In genomic region chr7:29797112-29797944, GRCh38 we compare ENCODE assay signal across 23 cellular contexts. TPM values are rescaled to one million over a fixed set of nuclear protein-coding genes. Genes with fewer than 3 reads are reported as not detected.
DNase-seq lines count a peak whose midpoint lies in the region; ATAC-seq and TF ChIP-seq lines count a peak whose summit lies in the region.
"Had no signal": no experiment of that assay in that cellular context is flagged by ENCODE, and none has a peak within 500 bp of the region (broad histone marks: within the 10 kb centered on the region; RNA-seq: fewer than 3 reads in every experiment).

No MANE protein-coding gene starts in this region.

- H3K9me3 ChIP-seq in HCT116 (ENCODE audit: control insufficient read depth in 1 of 2, insufficient read depth in 1 of 2, low read depth in 1 of 2, low read length in 2 of 2) (no peaks in the 10 kb centered on the region), OCI-LY7 (ENCODE audit: low read length) (no peaks in the 10 kb centered on the region), endodermal cell (ENCODE audit: control insufficient read depth, low read length) (no peaks in the 10 kb centered on the region), testis (no peaks in the 10 kb centered on the region)
- H3K9me3 ChIP-seq: BLaER1, MG63 had no signal

- intact Hi-C loops in HCT116 (cut with micrococcal nuclease) = no loop called here
- intact Hi-C loops in OCI-LY7 (cut with micrococcal nuclease; ENCODE audit: unreplicated experiment) = no loop called here
- intact Hi-C loops in testis (cut with DNase I; ENCODE audit: low total_unique reads) = no loop called here

- H3K27ac Mint-ChIP-seq in endodermal cell (no peak overlapping the region), progenitor cell of endocrine pancreas (no peak overlapping the region)

- H3K79me2 ChIP-seq in HCT116 (ENCODE audit: insufficient read depth, low read length) (no peaks in the 10 kb centered on the region), OCI-LY7 (ENCODE audit: insufficient read depth, low read depth, low read length) (no peaks in the 10 kb centered on the region)

- H3K27me3 ChIP-seq in HCT116 (ENCODE audit: insufficient read depth, low read length) (no peaks in the 10 kb centered on the region), endodermal cell (ENCODE audit: control insufficient read depth, insufficient read depth, low read length, poor library complexity, severe bottlenecking) (no peaks in the 10 kb centered on the region), testis (no peaks in the 10 kb centered on the region)
- H3K27me3 ChIP-seq: BLaER1 had no signal

- H3K4me2 ChIP-seq in HCT116 (ENCODE audit: low read length) = no peak overlapping the region
- H3K4me2 ChIP-seq in OCI-LY7 (ENCODE audit: low read length) = no peak overlapping the region
- H3K4me2 ChIP-seq: BLaER1 had no signal

- TF ChIP-seq CTCF in HCT116 (IDR thresholded peaks at IDR 0.05 in 2 of 3, conservative IDR thresholded peaks at IDR 0.05 in 1 of 3; ENCODE audit: borderline replicate concordance in 1 of 3, insufficient read depth in 1 of 3, low read depth in 2 of 3, low read length in 2 of 3) (no peak), OCI-LY7 (conservative IDR thresholded peaks at IDR 0.05; ENCODE audit: low read length) (0 out of 2 replicates have a peak, but pooled peaks have one; percentile 18), endodermal cell (conservative IDR thresholded peaks at IDR 0.05) (peak; percentile 26), testis (IDR thresholded peaks at IDR 0.05) (no peak), foreskin fibroblast (IDR thresholded peaks at IDR 0.05; ENCODE audit: low read depth, low read length) (no peak), progenitor cell of endocrine pancreas (IDR thresholded peaks at IDR 0.05; ENCODE audit: unreplicated experiment) (no peak)

- ATAC-seq in HCT116 (peak; percentile 42; the same call in 1 of the 2 replicates), HG03439 (IDR thresholded peaks at IDR 0.05; ENCODE audit: unreplicated experiment) (no peak)
- ATAC-seq: Panc1 had no signal

- H3K9me2 ChIP-seq in HCT116 (ENCODE audit: insufficient read depth) (no peaks in the 10 kb centered on the region), OCI-LY7 (ENCODE audit: insufficient read depth, low read length) (no peaks in the 10 kb centered on the region)

- no peaks in the 10 kb centered on the region for H3K36me3 ChIP-seq in HCT116 (ENCODE audit: control insufficient read depth in 1 of 2, insufficient read depth in 2 of 2, low read length in 2 of 2)
- H3K36me3 ChIP-seq in OCI-LY7 (ENCODE audit: insufficient read depth, low read length) = no peaks in the 10 kb centered on the region
- H3K36me3 ChIP-seq in endodermal cell (ENCODE audit: control insufficient read depth, insufficient read depth, low read length) = no peaks in the 10 kb centered on the region
- H3K36me3 ChIP-seq in testis (ENCODE audit: low read depth, missing control alignments) = no peaks in the 10 kb centered on the region
- H3K36me3 ChIP-seq: BLaER1, HAP-1, MG63 had no signal

- no peaks in the 10 kb centered on the region for H3K36me3 Mint-ChIP-seq in endodermal cell (ENCODE audit: low read depth)
- H3K36me3 Mint-ChIP-seq in progenitor cell of endocrine pancreas (ENCODE audit: insufficient read depth) = no peaks in the 10 kb centered on the region
- H3K36me3 Mint-ChIP-seq: CD4-positive, CD25-positive, alpha-beta regulatory T cell had no signal

- H3K9me3 Mint-ChIP-seq in endodermal cell (no peaks in the 10 kb centered on the region), progenitor cell of endocrine pancreas (ENCODE audit: low read depth) (no peaks in the 10 kb centered on the region)

- TF ChIP-seq RAD21 in HCT116 (IDR thresholded peaks at IDR 0.05; ENCODE audit: low read depth) = no peak

- WGBS in endodermal cell (ENCODE audit: insufficient coverage in 1 of 2, insufficient read length in 1 of 2), 2 experiments = 93 to 94% methylated on average over 4 to 7 of the region's 7 CpGs
- 90 to 97% methylated on average over 7 of the region's 7 CpGs for WGBS in testis, 2 donors

- H3K4me3 Mint-ChIP-seq in endodermal cell = no peak overlapping the region
- no peak overlapping the region for H3K4me3 Mint-ChIP-seq in progenitor cell of endocrine pancreas (ENCODE audit: low read depth)
- H3K4me3 Mint-ChIP-seq: CD4-positive, CD25-positive, alpha-beta regulatory T cell had no signal

- H3K4me1 Mint-ChIP-seq in endodermal cell = peaks cover 25% of the 10 kb centered on the region
- peaks cover 7% of the 10 kb centered on the region for H3K4me1 Mint-ChIP-seq in progenitor cell of endocrine pancreas (ENCODE audit: low read depth)
- H3K4me1 Mint-ChIP-seq: CD4-positive, CD25-positive, alpha-beta regulatory T cell had no signal

- CTCF ChIA-PET in HCT116 (lab: Charles Lee) (no interaction called here), OCI-LY7 (lab: Charles Lee; ENCODE audit: unreplicated experiment) (no interaction called here)

- H3K4me3 ChIP-seq in HCT116 (replicated peaks in 1 of 2; ENCODE audit: low read depth in 1 of 2, low read length in 2 of 2) (no peak overlapping the region), OCI-LY7 (ENCODE audit: low read depth, low read length, poor library complexity, severe bottlenecking) (no peak overlapping the region), endodermal cell (ENCODE audit: low read length) (no peak overlapping the region), testis (no peak overlapping the region), foreskin fibroblast (ENCODE audit: low read depth in 1 of 2, low read length in 2 of 2) (no peak overlapping the region)
- H3K4me3 ChIP-seq: BLaER1, GM23248, HAP-1, MG63 had no signal

- no peak for DNase-seq in HCT116 (ENCODE audit: low read depth, low spot score)
- no peak for DNase-seq in OCI-LY7 (ENCODE audit: low spot score)
- no peak for DNase-seq in endodermal cell
- DNase-seq in testis = no peak
- no peak for DNase-seq in foreskin fibroblast
- no peak for DNase-seq in progenitor cell of endocrine pancreas (ENCODE audit: low spot score, unreplicated experiment)
- DNase-seq: CD4-positive, CD25-positive, alpha-beta regulatory T cell; GM23248; KG1; MG63; NCI-H1105 treated with DMSO at 0.1 percent for 48 hours; NCI-H146; NCI-H1930; NCI-H2227 treated with DMSO at 0.1 percent for 48 hours; NCI-H526 treated with DMSO at 0.1 percent for 48 hours; SHP77 had no signal

- H3K27me3 Mint-ChIP-seq in endodermal cell (ENCODE audit: insufficient read depth) (peaks cover 14% of the 10 kb centered on the region), progenitor cell of endocrine pancreas (peaks cover 35% of the 10 kb centered on the region)

- no peak for TF ChIP-seq POLR2A in HCT116 (IDR thresholded peaks at IDR 0.05; ENCODE audit: borderline replicate concordance, extremely low read depth, insufficient read depth, insufficient read length)
- TF ChIP-seq POLR2A in testis (IDR thresholded peaks at IDR 0.05) = no peak

- no TSS peak for BruUV-seq in HCT116 (replicated peaks; lab: Mats Ljungman, UMichigan)
- BruUV-seq in OCI-LY7 (replicated peaks; lab: Mats Ljungman, UMichigan) = no TSS peak

- H3K4me1 ChIP-seq in HCT116 (ENCODE audit: control insufficient read depth in 1 of 2, insufficient read depth in 2 of 2, low read length in 2 of 2) = no peaks in the 10 kb centered on the region
- no peaks in the 10 kb centered on the region for H3K4me1 ChIP-seq in OCI-LY7 (ENCODE audit: insufficient read depth, low read length, poor library complexity, severe bottlenecking)
- peaks cover 5% of the 10 kb centered on the region for H3K4me1 ChIP-seq in endodermal cell (ENCODE audit: control insufficient read depth, insufficient read depth, low read length)
- H3K4me1 ChIP-seq in testis = peaks cover 43% of the 10 kb centered on the region
- H3K4me1 ChIP-seq: BLaER1 had no signal

- H4K20me1 ChIP-seq in HCT116 (ENCODE audit: insufficient read depth) = no peaks in the 10 kb centered on the region
- H4K20me1 ChIP-seq in OCI-LY7 (ENCODE audit: insufficient read depth, low read length) = no peaks in the 10 kb centered on the region
- H4K20me1 ChIP-seq: BLaER1 had no signal

- H2AFZ ChIP-seq in HCT116 (ENCODE audit: low read depth, low read length, poor library complexity, severe bottlenecking) (no peak overlapping the region), OCI-LY7 (ENCODE audit: low read length) (no peak overlapping the region)
- H2AFZ ChIP-seq: GM23248 had no signal

- no peak overlapping the region for H3K27ac ChIP-seq in HCT116 (ENCODE audit: low read depth, low read length)
- no peak overlapping the region for H3K27ac ChIP-seq in OCI-LY7 (ENCODE audit: low read depth, low read length, poor library complexity, severe bottlenecking)
- no peak overlapping the region for H3K27ac ChIP-seq in endodermal cell (ENCODE audit: low read depth, low read length)
- H3K27ac ChIP-seq in testis = peak overlapping the region; percentile 79 to 83
- H3K27ac ChIP-seq: BLaER1, GM23248, RWPE1 had no signal

- H3K9ac ChIP-seq in HCT116 (ENCODE audit: low read length) (no peak overlapping the region), endodermal cell (ENCODE audit: extremely low read depth, low read length, poor library complexity, severe bottlenecking) (no peak overlapping the region)
- H3K9ac ChIP-seq: BLaER1, GM23248 had no signal

- RAD21 ChIA-PET in HCT116 (lab: Charles Lee; ENCODE audit: low non-redundant PET in 1 of 2, low total read pairs in 2 of 2, uncharacterized antibody in 2 of 2, unreplicated experiment in 2 of 2) = no interaction called here

- POLR2A ChIA-PET in HCT116 (lab: Charles Lee) (no interaction called here), OCI-LY7 (lab: Charles Lee) (interaction anchor here (0.5 kb wide), 1 partner anchor 201 kb away, joined by 3 read pairs; no protein-coding TSS in a partner anchor)

TF ChIP-seq in HCT116, 20 proteins besides CTCF, POLR2A, EP300 and RAD21:
- TF ChIP-seq ELF1 (IDR thresholded peaks at IDR 0.05; ENCODE audit: borderline replicate concordance, low read depth) = no peak

RNA-seq across cellular contexts. Expression of gene WIPF3, which starts 9.0 kb away (rescaled TPM):
- total RNA-seq in HCT116 (2021; ENCODE audit: unreplicated experiment) = 8.6 TPM
- 6.2 and 6.4 TPM in 2 replicates for polyA plus RNA-seq in HCT116 (2012)
- total RNA-seq in OCI-LY7 (2014; rRNA removed; shearing (Covaris generic)) = 0.10 TPM in 1 of 2 replicates, not detected in the other
- total RNA-seq in OCI-LY7 (2022) = not detected in 2 replicates
- total RNA-seq in endodermal cell = 1 to 10 TPM; 5.2 to 7.2 TPM
- 5.9 TPM for polyA plus RNA-seq in endodermal cell (2013, experiment 1 of 2)
- polyA plus RNA-seq in endodermal cell (2013, experiment 2 of 2) = 5.3 TPM
- total RNA-seq in testis = 100 to 1,000 TPM in 1 of 2 donors, 10 to 100 TPM in 1; 80.7 to 110 TPM
- 42.7 TPM for polyA plus RNA-seq in testis (ENCODE audit: insufficient read depth, low read depth, low replicate concordance)
- 8.9 and 9.5 TPM in 2 replicates for total RNA-seq in progenitor cell of endocrine pancreas
- total RNA-seq: CD4-positive, CD25-positive, alpha-beta regulatory T cell; G401; GM23248 had no signal
- polyA plus RNA-seq: AG04450; CD4-positive, CD25-positive, alpha-beta regulatory T cell; GM23248 had no signal

Comparison
In these comparisons a context has a peak if more than half of its experiments do, and no peak if none do; other contexts are left out.
1. H3K27ac ChIP-seq: peak in testis (2 of 2); none in HCT116 (single experiment), OCI-LY7 (single experiment) and endodermal cell (single experiment).
2. CTCF ChIP-seq: peak in OCI-LY7 (single experiment) and endodermal cell (single experiment); none in HCT116 (0 of 3), testis (0 of 3), foreskin fibroblast (single experiment) and progenitor cell of endocrine pancreas (single experiment).